In the genomic region with DNA sequence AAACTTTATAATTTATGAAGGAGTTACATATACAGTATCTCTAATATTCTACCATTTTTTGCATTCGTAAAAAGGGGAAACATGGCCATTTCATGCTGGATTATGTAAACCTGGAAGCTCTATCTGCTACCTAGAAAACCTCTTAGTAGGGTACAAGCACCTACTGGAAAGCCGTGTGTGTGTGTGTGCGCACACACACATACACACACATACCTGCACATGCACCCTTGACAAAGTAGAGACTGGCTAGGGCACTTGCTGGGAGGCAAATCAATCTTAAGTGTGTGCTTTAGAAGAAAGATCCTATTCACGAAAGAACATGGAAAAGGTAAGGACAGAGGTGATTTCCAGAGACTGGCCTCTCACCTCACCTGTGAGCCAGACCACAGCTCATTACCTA, we compare ENCODE assay signal across 1 cellular context.
TF ChIP-seq lines count a peak whose summit lies in the region.

No MANE protein-coding gene starts in this region.

TF ChIP-seq in endothelial cell of umbilical vein, 7 proteins besides CTCF, POLR2A, EP300 and RAD21:
- TF ChIP-seq POLR2AphosphoS5 (IDR thresholded peaks at IDR 0.05; ENCODE audit: insufficient read depth, low read depth, low read length) (no peak), JUN (IDR thresholded peaks at IDR 0.05; ENCODE audit: borderline replicate concordance, insufficient read depth, insufficient read length, low read depth) (no peak), GATA2 (IDR thresholded peaks at IDR 0.05; ENCODE audit: insufficient read depth, insufficient read length, low read depth, low read length) (no peak), EZH2 (IDR thresholded peaks at IDR 0.05; ENCODE audit: borderline replicate concordance, low read depth, low read length, severe bottlenecking) (no peak)
- TF ChIP-seq, protein P1, sequence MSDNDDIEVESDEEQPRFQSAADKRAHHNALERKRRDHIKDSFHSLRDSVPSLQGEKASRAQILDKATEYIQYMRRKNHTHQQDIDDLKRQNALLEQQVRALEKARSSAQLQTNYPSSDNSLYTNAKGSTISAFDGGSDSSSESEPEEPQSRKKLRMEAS (IDR thresholded peaks at IDR 0.05; ENCODE audit: insufficient read depth, insufficient read length), result no peak
